In the genomic region with DNA sequence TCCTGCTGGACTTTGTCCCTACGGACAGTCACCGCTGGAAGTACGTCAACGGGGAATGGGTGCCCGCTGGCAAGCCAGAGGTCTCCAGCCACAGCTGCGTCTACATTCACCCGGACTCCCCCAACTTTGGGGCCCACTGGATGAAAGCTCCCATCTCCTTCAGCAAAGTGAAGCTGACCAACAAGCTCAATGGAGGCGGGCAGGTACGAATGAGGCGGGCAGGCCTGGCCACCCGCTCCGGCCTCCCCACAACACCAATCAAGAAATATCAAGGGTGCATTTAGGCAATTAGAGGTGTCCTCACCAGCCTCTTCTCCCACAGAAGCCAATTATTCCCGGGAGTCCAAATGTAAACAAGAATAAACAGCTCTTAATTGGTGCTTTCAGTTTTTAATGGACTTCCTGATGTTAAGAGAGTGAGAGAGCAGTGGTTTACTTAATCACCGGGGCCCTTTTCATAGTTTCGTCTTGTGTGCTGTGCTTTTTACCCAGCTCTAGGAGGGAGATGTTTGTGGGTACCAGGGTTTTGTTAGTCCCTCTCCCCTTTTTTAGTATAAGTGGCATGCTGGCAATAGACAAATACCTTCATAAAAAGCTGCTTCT, we compare ENCODE assay signal across 28 cellular contexts. TPM values are rescaled to one million over a fixed set of nuclear protein-coding genes. Genes with fewer than 3 reads are reported as not detected.
DNase-seq lines count a peak whose midpoint lies in the region; ATAC-seq lines count a peak whose summit lies in the region.
"Had no signal": no experiment of that assay in that cellular context is flagged by ENCODE, and none has a peak within 500 bp of the region (broad histone marks: within the 10 kb centered on the region; RNA-seq: fewer than 3 reads in every experiment).

No MANE protein-coding gene starts in this region.

- no peak overlapping the region for H2AK5ac ChIP-seq in mesenchymal stem cell (ENCODE audit: low read length, severe bottlenecking)

- H3K4ac ChIP-seq in mesenchymal stem cell (ENCODE audit: low read depth in 1 of 2, low read length in 2 of 2) = peak overlapping the region in 1 of 2 experiments; percentile 19

- no peaks in the 10 kb centered on the region for H3K27me3 ChIP-seq in mesenchymal stem cell (ENCODE audit: control insufficient read depth in 1 of 2, insufficient read depth in 1 of 2, low read length in 2 of 2)
- H3K27me3 ChIP-seq: body of pancreas, esophagus muscularis mucosa had no signal

- no peak overlapping the region for H3K9ac ChIP-seq in mesenchymal stem cell (ENCODE audit: low read length)

- H3K27ac ChIP-seq in mesenchymal stem cell (ENCODE audit: low read length, poor library complexity, severe bottlenecking) = no peak overlapping the region
- H3K27ac ChIP-seq: 22Rv1, body of pancreas, esophagus muscularis mucosa, thoracic aorta had no signal

- H4K91ac ChIP-seq in mesenchymal stem cell (ENCODE audit: low read length) = peak overlapping the region; percentile 27

- H2BK15ac ChIP-seq in mesenchymal stem cell (ENCODE audit: low read depth, poor library complexity, severe bottlenecking) = no peak overlapping the region

- H3K36me3 ChIP-seq in mesenchymal stem cell (ENCODE audit: control insufficient read depth in 1 of 2, insufficient read depth in 2 of 2, low read depth in 1 of 2, low read length in 2 of 2) = peaks cover 5 to 10% of the 10 kb centered on the region in 2 experiments

- peak overlapping the region in 1 of 2 experiments; percentile 42 for H2BK12ac ChIP-seq in mesenchymal stem cell (ENCODE audit: low read length in 2 of 2)

- 75% methylated on average over 15 of the region's 15 CpGs for WGBS in mesenchymal stem cell

- no peak overlapping the region for H3K4me2 ChIP-seq in mesenchymal stem cell (ENCODE audit: low read length, poor library complexity, severe bottlenecking)

- H3K9me3 ChIP-seq in mesenchymal stem cell (ENCODE audit: control insufficient read depth, low read length) = no peaks in the 10 kb centered on the region
- H3K9me3 ChIP-seq: body of pancreas, esophagus muscularis mucosa, thoracic aorta had no signal

- H3K4me1 ChIP-seq in mesenchymal stem cell (ENCODE audit: control insufficient read depth, insufficient read depth, low read depth, low read length) = peaks cover 1% of the 10 kb centered on the region
- H3K4me1 ChIP-seq: esophagus muscularis mucosa had no signal

- no peak overlapping the region for H2BK120ac ChIP-seq in mesenchymal stem cell (ENCODE audit: low read depth, low read length)

- no peak overlapping the region for H3K4me3 ChIP-seq in mesenchymal stem cell (ENCODE audit: insufficient read depth in 1 of 2, low read depth in 1 of 2, low read length in 2 of 2)
- H3K4me3 ChIP-seq: body of pancreas, esophagus muscularis mucosa, thoracic aorta had no signal

- peak overlapping the region in 1 of 2 experiments; percentile 83 for H3K23ac ChIP-seq in mesenchymal stem cell (ENCODE audit: low read length in 2 of 2)

- peaks cover 2% of the 10 kb centered on the region for H3K79me1 ChIP-seq in mesenchymal stem cell (replicated peaks; ENCODE audit: low read length, poor library complexity, severe bottlenecking)

- ATAC-seq in HG02840 (IDR thresholded peaks at IDR 0.05; ENCODE audit: low FRiP score, unreplicated experiment) = no peak
- ATAC-seq: activated CD4-positive, alpha-beta T cell treated with anti-CD3 and anti-CD28 coated beads for 36 hours; activated CD8-positive, alpha-beta T cell treated with anti-CD3 and anti-CD28 coated beads for 36 hours; body of pancreas; HepG2; left ventricle myocardium superior; right cardiac atrium; stimulated activated naive CD8-positive, alpha-beta T cell treated with anti-CD3 and anti-CD28 coated beads, Interleukin-15, amount 100 ng/mL, for 72 hours had no signal

- H2AFZ ChIP-seq in mesenchymal stem cell (ENCODE audit: low read depth, low read length) = no peak overlapping the region

- H4K8ac ChIP-seq in mesenchymal stem cell (ENCODE audit: low read length) = no peak overlapping the region

- peak overlapping the region in 1 of 2 experiments; percentile 16 for H3K18ac ChIP-seq in mesenchymal stem cell (ENCODE audit: low read depth in 1 of 2, low read length in 2 of 2)

- H3K14ac ChIP-seq in mesenchymal stem cell (ENCODE audit: low read length in 2 of 2) = peak overlapping the region in 1 of 2 experiments; percentile 77

- H2BK5ac ChIP-seq in mesenchymal stem cell (ENCODE audit: low read depth, low read length, poor library complexity, severe bottlenecking) = no peak overlapping the region

- peak; percentile 75 for DNase-seq in DMS153 (lab: John Stamatoyannopoulos, UW)
- no peak for DNase-seq in DMS153 treated with DMSO at 0.1 percent for 48 hours (lab: John Stamatoyannopoulos, UW; ENCODE audit: unreplicated experiment)
- DNase-seq in NCI-H146 (lab: John Stamatoyannopoulos, UW) = peak; percentile 71
- DNase-seq in NCI-H69 (lab: John Stamatoyannopoulos, UW) = peak; percentile 99
- peak; percentile 12 for DNase-seq in mesenchymal stem cell
- DNase-seq in glomerular visceral epithelial cell (ENCODE audit: extremely low spot score) = no peak
- DNase-seq in SK-N-DZ (ENCODE audit: low spot score) = no peak
- DNase-seq: activated CD4-positive, alpha-beta T cell treated with anti-CD3 and anti-CD28 coated beads for 36 hours; activated CD8-positive, alpha-beta T cell treated with anti-CD3 and anti-CD28 coated beads for 36 hours; activated naive CD4-positive, alpha-beta T cell treated with anti-CD3 and anti-CD28 coated beads, Interleukin-2, amount 10 ng/mL, durations not matched to agents 7 days and 5 days; body of pancreas; C1 segment of cervical spinal cord; Calu3; foreskin fibroblast; head of caudate nucleus; Karpas-422; left ventricle myocardium superior; NCI-H2029; NCI-H524; right cardiac atrium; SHP77 treated with DMSO at 0.1 percent for 48 hours; stimulated activated CD4-positive, alpha-beta T cell treated with anti-CD3 and anti-CD28 coated beads, Interleukin-1b, Interleukin-23, amount 100 ng/mL, for 48 hours; stimulated activated naive CD8-positive, alpha-beta T cell treated with anti-CD3 and anti-CD28 coated beads, Interleukin-15, amount 100 ng/mL, for 72 hours had no signal

RNA-seq across cellular contexts. Expression of a gene that starts 10.6 kb away (rescaled TPM):
- 0.43 TPM for polyA plus RNA-seq in mesenchymal stem cell (2013, experiment 1 of 2)
- 0.49 TPM for polyA plus RNA-seq in mesenchymal stem cell (2013, experiment 2 of 2)
- 0.81 and 1.6 TPM in 2 replicates for polyA plus RNA-seq in SK-N-DZ (2014; cell fraction: cytosol; rRNA removed)
- 1.6 and 2.1 TPM in 2 replicates for polyA plus RNA-seq in SK-N-DZ (2014; cell fraction: nucleus; rRNA removed)

Comparison
In these comparisons a context has a peak if more than half of its experiments do, and no peak if none do; other contexts are left out.
1. DNase-seq: peak in DMS153 (single experiment), NCI-H146 (single experiment), NCI-H69 (single experiment) and mesenchymal stem cell (single experiment); none in DMS153 treated with DMSO at 0.1 percent for 48 hours (single experiment), glomerular visceral epithelial cell (single experiment) and SK-N-DZ (single experiment).